Comparison of ENCODE assay signal across 12 cellular contexts in the genomic region with DNA sequence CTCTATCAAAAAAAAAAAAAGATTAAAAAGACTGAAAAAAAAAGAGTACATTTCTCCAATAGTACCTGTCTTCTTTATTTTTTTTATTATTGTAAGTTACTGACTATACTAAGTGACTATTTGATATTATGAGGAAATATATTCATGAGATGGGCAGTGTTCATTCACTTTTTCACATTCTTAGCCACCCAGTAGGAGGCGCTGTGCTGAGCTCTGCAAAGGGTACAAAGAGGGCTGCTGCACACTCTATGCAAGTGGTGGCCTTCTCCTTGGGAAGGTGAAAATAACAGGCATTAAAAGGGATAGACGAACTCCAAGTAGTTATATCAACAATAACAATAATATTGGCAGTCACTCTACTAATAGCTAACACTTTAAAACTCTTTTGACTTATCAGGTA.
DNase-seq lines count a peak whose midpoint lies in the region; ATAC-seq and TF ChIP-seq lines count a peak whose summit lies in the region.
"Had no signal": no experiment of that assay in that cellular context is flagged by ENCODE, and none has a peak within 500 bp of the region (broad histone marks: within the 10 kb centered on the region; RNA-seq: fewer than 3 reads in every experiment).

No MANE protein-coding gene starts in this region.

- no peaks in the 10 kb centered on the region for H3K36me3 Mint-ChIP-seq in H9 (ENCODE audit: insufficient read depth in 1 of 3, low read depth in 3 of 3)
- no peaks in the 10 kb centered on the region for H3K36me3 Mint-ChIP-seq in neural progenitor cell
- H3K36me3 Mint-ChIP-seq in T-helper 17 cell (ENCODE audit: low read depth) = no peaks in the 10 kb centered on the region

- intact Hi-C loops in sciatic nerve (cut with DNase I) = no loop called here

- no peaks in the 10 kb centered on the region for H3K27me3 ChIP-seq in H9 (ENCODE audit: insufficient read depth, low read length)
- H3K27me3 ChIP-seq in neural progenitor cell = no peaks in the 10 kb centered on the region

- no peak overlapping the region for H4K8ac ChIP-seq in H9 (replicated peaks; ENCODE audit: insufficient read length, low read depth, low read length)

- no peaks in the 10 kb centered on the region for H3K27me3 Mint-ChIP-seq in H9 (ENCODE audit: low read depth)
- peaks cover 2% of the 10 kb centered on the region for H3K27me3 Mint-ChIP-seq in neural progenitor cell (ENCODE audit: insufficient read depth, low read depth)
- no peaks in the 10 kb centered on the region for H3K27me3 Mint-ChIP-seq in T-helper 17 cell

- H3K4me1 Mint-ChIP-seq in H9 (no peaks in the 10 kb centered on the region), neural progenitor cell (peaks cover 3% of the 10 kb centered on the region), T-helper 17 cell (no peaks in the 10 kb centered on the region)

- H3K36me3 ChIP-seq in neural progenitor cell = no peaks in the 10 kb centered on the region

- no peak overlapping the region for H3K56ac ChIP-seq in H9 (ENCODE audit: insufficient read length, low read depth, low read length)

- no peak overlapping the region for H3K4me2 ChIP-seq in H9 (ENCODE audit: insufficient read depth, insufficient read length, low read length)
- H3K4me2 ChIP-seq in neural progenitor cell = no peak overlapping the region

- no peak overlapping the region for H3K23ac ChIP-seq in H9 (ENCODE audit: insufficient read length, low read depth, low read length)

- ATAC-seq in sciatic nerve (no peak), T-helper 17 cell (no peak)
- ATAC-seq: activated CD4-positive, CD25-positive, alpha-beta regulatory T cell treated with anti-CD3 and anti-CD28 coated beads, Interleukin-2, amount 50 U/mL, for 24 hours had no signal

- H3K23me2 ChIP-seq in H9 (ENCODE audit: insufficient read length, low read depth, low read length, poor library complexity, severe bottlenecking) = no peaks in the 10 kb centered on the region

- no CpG with 5 or more reads among the region's 2 CpGs for WGBS in H9 (ENCODE audit: extremely low coverage, insufficient read length, low lambda C conversion rate)

- H2BK120ac ChIP-seq in H9 (ENCODE audit: low read depth, low read length, poor library complexity, severe bottlenecking) = no peak overlapping the region

- no peak overlapping the region for H3T11ph ChIP-seq in H9 (ENCODE audit: low read length)

- no peak overlapping the region for H3K18ac ChIP-seq in H9 (ENCODE audit: insufficient read length, low read depth, low read length)

- in situ Hi-C loops in SK-MEL-5 (cut with HindIII; ENCODE audit: low pct_unique_long_range_greater_than_20kb, low sequenced_read_pairs) = no loop called here

- H3K4me3 ChIP-seq in neural progenitor cell = no peak overlapping the region

- no peak overlapping the region for H3K9ac ChIP-seq in H9 (ENCODE audit: extremely low read depth, insufficient read length, low read length)
- no peak overlapping the region for H3K9ac ChIP-seq in neural progenitor cell

- H2BK5ac ChIP-seq in H9 (ENCODE audit: insufficient read length, low read length) = no peak overlapping the region

- H2BK12ac ChIP-seq in H9 (ENCODE audit: insufficient read length, low read depth, low read length) = no peak overlapping the region

- H3K9me3 Mint-ChIP-seq in H9 (peaks cover 0 to 2% of the 10 kb centered on the region in 2 experiments; a peak in 1 of 5 replicates), neural progenitor cell (no peaks in the 10 kb centered on the region)

- H3K4me3 Mint-ChIP-seq in H9 = no peak overlapping the region
- no peak overlapping the region for H3K4me3 Mint-ChIP-seq in neural progenitor cell
- no peak overlapping the region for H3K4me3 Mint-ChIP-seq in T-helper 17 cell

- no peak overlapping the region for H2AFZ ChIP-seq in H9 (ENCODE audit: low read length)
- H2AFZ ChIP-seq in neural progenitor cell (replicated peaks) = no peak overlapping the region

- H3K27ac ChIP-seq in H9 (ENCODE audit: insufficient read length, low read depth, low read length) (no peak overlapping the region), neural progenitor cell (no peak overlapping the region)

- H3K79me2 ChIP-seq in H9 (ENCODE audit: insufficient read depth, low read length) (no peaks in the 10 kb centered on the region), neural progenitor cell (ENCODE audit: low read depth) (no peaks in the 10 kb centered on the region)

- no peak overlapping the region for H2AK5ac ChIP-seq in H9 (ENCODE audit: insufficient read length, low read length)

- H3K27ac Mint-ChIP-seq in H9 (no peak overlapping the region), neural progenitor cell (no peak overlapping the region), T-helper 17 cell (no peak overlapping the region)

- H4K20me1 ChIP-seq in H9 (ENCODE audit: control insufficient read depth, insufficient read depth, insufficient read length) (no peaks in the 10 kb centered on the region), neural progenitor cell (ENCODE audit: low read depth) (no peaks in the 10 kb centered on the region)

- no peak overlapping the region for H2BK15ac ChIP-seq in H9 (ENCODE audit: low read depth, low read length)

- H3K4ac ChIP-seq in H9 (ENCODE audit: low read depth, low read length) = no peak overlapping the region

- TF ChIP-seq CTCF in H9 (conservative IDR thresholded peaks at IDR 0.05) (peak; percentile 90), neural progenitor cell (IDR thresholded peaks at IDR 0.05) (peak; percentile 75)

- no peak overlapping the region for H4K91ac ChIP-seq in H9 (ENCODE audit: insufficient read length, low read depth, low read length)

- no peaks in the 10 kb centered on the region for H3K9me3 ChIP-seq in H9 (ENCODE audit: control insufficient read depth, low read depth, low read length)
- no peaks in the 10 kb centered on the region for H3K9me3 ChIP-seq in neural progenitor cell (ENCODE audit: low read depth)
- H3K9me3 ChIP-seq in T-helper 17 cell (ENCODE audit: control insufficient read depth, low read length, poor library complexity, severe bottlenecking) = no peaks in the 10 kb centered on the region

- H3K79me1 ChIP-seq in H9 (ENCODE audit: insufficient read depth, low read depth, low read length, poor library complexity, severe bottlenecking) = no peaks in the 10 kb centered on the region

- no peak overlapping the region for H3K14ac ChIP-seq in H9 (ENCODE audit: insufficient read depth, low read length)

- no peak overlapping the region for H4K5ac ChIP-seq in H9 (ENCODE audit: insufficient read length, low read depth, low read length)

- H2BK20ac ChIP-seq in H9 (ENCODE audit: low read depth, low read length, poor library complexity, severe bottlenecking) = no peak overlapping the region

- DNase-seq in SKM-1 treated with dmso at 0.1 percent for 144 hours (lab: John Stamatoyannopoulos, UW; ENCODE audit: unreplicated experiment) = peak; percentile 1
- DNase-seq in SKM-1 (lab: John Stamatoyannopoulos, UW; ENCODE audit: unreplicated experiment) = no peak
- DNase-seq in H9 = peak; percentile 39
- peak; percentile 68 for DNase-seq in SK-MEL-5 (ENCODE audit: low read depth, low spot score)
- peak; percentile 46 for DNase-seq in neural progenitor cell (ENCODE audit: low spot score)
- DNase-seq in activated gamma-delta T cell treated with Interleukin-2 at 50 U/mL for 16 hours = no peak
- DNase-seq in sciatic nerve (ENCODE audit: low spot score) = no peak
- no peak for DNase-seq in T-helper 17 cell
- DNase-seq: activated naive CD4-positive, alpha-beta T cell treated with anti-CD3 and anti-CD28 coated beads, Interleukin-2, amount 50 U/mL, for 16 hours; effector CD4-positive, alpha-beta T cell; stimulated activated naive CD4-positive, alpha-beta T cell treated with Interleukin-2 at 50 U/mL for 16 hours had no signal

- H3F3A ChIP-seq in neural progenitor cell (ENCODE audit: low read depth) = no peaks in the 10 kb centered on the region

- H3K4me1 ChIP-seq in H9 (ENCODE audit: insufficient read depth, low read length) (no peaks in the 10 kb centered on the region), neural progenitor cell (no peaks in the 10 kb centered on the region)

Comparison
In these comparisons a context has a peak if more than half of its experiments do, and no peak if none do; other contexts are left out.
1. DNase-seq: peak in SKM-1 treated with dmso at 0.1 percent for 144 hours (single experiment), H9 (single experiment), SK-MEL-5 (single experiment) and neural progenitor cell (single experiment); none in SKM-1 (single experiment), activated gamma-delta T cell treated with Interleukin-2 at 50 U/mL for 16 hours (single experiment), sciatic nerve (single experiment) and T-helper 17 cell (0 of 3).